In genomic region chr2:112137516-112138142, GRCh38 we compare ENCODE assay signal across 8 cellular contexts. TPM values are rescaled to one million over a fixed set of nuclear protein-coding genes. Genes with fewer than 3 reads are reported as not detected.
DNase-seq lines count a peak whose midpoint lies in the region; ATAC-seq and TF ChIP-seq lines count a peak whose summit lies in the region.

No MANE protein-coding gene starts in this region.

- DNase-seq in AG09309 (ENCODE audit: low read depth): peak; percentile 24
- DNase-seq in HL-60 (ENCODE audit: low read depth in 1 of 2, low spot score in 1 of 2): peak in 1 of 2 experiments; percentile 20
- no peak for DNase-seq in activated naive CD8-positive, alpha-beta T cell treated with anti-CD3 and anti-CD28 coated beads, Interleukin-2, amount 50 U/mL, for 24 hours
- no peak for DNase-seq in immature natural killer cell
- DNase-seq in NCI-H1436 treated with DMSO at 0.1 percent for 48 hours (lab: John Stamatoyannopoulos, UW): no peak
- DNase-seq in activated effector memory CD4-positive, alpha-beta T cell treated with Interleukin-2 at 50 U/mL for 16 hours: no peak
- no peak for DNase-seq in SHP77 treated with DMSO at 0.1 percent for 48 hours (lab: John Stamatoyannopoulos, UW)

- peak; percentile 31 for ATAC-seq in activated naive CD8-positive, alpha-beta T cell treated with anti-CD3 and anti-CD28 coated beads, Interleukin-2, amount 50 U/mL, for 24 hours

- no peaks in the 10 kb centered on the region for H3K36me3 Mint-ChIP-seq in activated naive CD8-positive, alpha-beta T cell treated with anti-CD3 and anti-CD28 coated beads, Interleukin-2, amount 50 U/mL, for 24 hours (ENCODE audit: low read depth)
- H3K36me3 Mint-ChIP-seq in immature natural killer cell: peaks cover 0 to 5% (median 3%) of the 10 kb centered on the region in 3 donors
- no peaks in the 10 kb centered on the region for H3K36me3 Mint-ChIP-seq in stimulated activated naive CD8-positive, alpha-beta T cell treated with anti-CD3 and anti-CD28 coated beads, Interleukin-15, Interleukin-2, amounts not matched to agents 100 ng/mL and 50 ng/mL, for 24 hours (ENCODE audit: low read depth)

- H3K27ac Mint-ChIP-seq in activated naive CD8-positive, alpha-beta T cell treated with anti-CD3 and anti-CD28 coated beads, Interleukin-2, amount 50 U/mL, for 24 hours: no peak overlapping the region
- H3K27ac Mint-ChIP-seq in immature natural killer cell: no peak overlapping the region
- no peak overlapping the region for H3K27ac Mint-ChIP-seq in stimulated activated naive CD8-positive, alpha-beta T cell treated with anti-CD3 and anti-CD28 coated beads, Interleukin-15, Interleukin-2, amounts not matched to agents 100 ng/mL and 50 ng/mL, for 24 hours

- peaks cover 14% of the 10 kb centered on the region for H3K27me3 ChIP-seq in HL-60 (ENCODE audit: insufficient read depth, poor library complexity, severe bottlenecking)

- TF ChIP-seq CTCF in AG09309 (IDR thresholded peaks at IDR 0.05; ENCODE audit: control insufficient read depth, insufficient read depth, low read depth, low read length, missing control alignments) (no peak), HL-60 (IDR thresholded peaks at IDR 0.05; ENCODE audit: insufficient read depth, low read length) (no peak)

- peak overlapping the region; percentile 34 for H3K4me3 Mint-ChIP-seq in activated naive CD8-positive, alpha-beta T cell treated with anti-CD3 and anti-CD28 coated beads, Interleukin-2, amount 50 U/mL, for 24 hours
- H3K4me3 Mint-ChIP-seq in immature natural killer cell: peak overlapping the region; percentile 45 to 75 (median 63)
- peak overlapping the region; percentile 60 for H3K4me3 Mint-ChIP-seq in stimulated activated naive CD8-positive, alpha-beta T cell treated with anti-CD3 and anti-CD28 coated beads, Interleukin-15, Interleukin-2, amounts not matched to agents 100 ng/mL and 50 ng/mL, for 24 hours

- H3K4me3 ChIP-seq in AG09309 (ENCODE audit: control insufficient read depth, low read depth, low read length) (peak overlapping the region; percentile 58), HL-60 (replicated peaks; ENCODE audit: insufficient read depth, low read length) (peak overlapping the region; percentile 27)

- peaks cover 13% of the 10 kb centered on the region for H3K9me3 Mint-ChIP-seq in activated naive CD8-positive, alpha-beta T cell treated with anti-CD3 and anti-CD28 coated beads, Interleukin-2, amount 50 U/mL, for 24 hours
- no peaks in the 10 kb centered on the region for H3K9me3 Mint-ChIP-seq in immature natural killer cell
- H3K9me3 Mint-ChIP-seq in stimulated activated naive CD8-positive, alpha-beta T cell treated with anti-CD3 and anti-CD28 coated beads, Interleukin-15, Interleukin-2, amounts not matched to agents 100 ng/mL and 50 ng/mL, for 24 hours: peaks cover 6% of the 10 kb centered on the region

- peaks cover 31% of the 10 kb centered on the region for H3K27me3 Mint-ChIP-seq in activated naive CD8-positive, alpha-beta T cell treated with anti-CD3 and anti-CD28 coated beads, Interleukin-2, amount 50 U/mL, for 24 hours
- peaks cover 8 to 21% (median 13%) of the 10 kb centered on the region in 3 donors for H3K27me3 Mint-ChIP-seq in immature natural killer cell (ENCODE audit: low read depth in 3 of 3)
- peaks cover 22% of the 10 kb centered on the region for H3K27me3 Mint-ChIP-seq in stimulated activated naive CD8-positive, alpha-beta T cell treated with anti-CD3 and anti-CD28 coated beads, Interleukin-15, Interleukin-2, amounts not matched to agents 100 ng/mL and 50 ng/mL, for 24 hours

- H3K27ac ChIP-seq in HL-60 (replicated peaks): no peak overlapping the region

- peaks cover 8% of the 10 kb centered on the region for H3K4me1 Mint-ChIP-seq in activated naive CD8-positive, alpha-beta T cell treated with anti-CD3 and anti-CD28 coated beads, Interleukin-2, amount 50 U/mL, for 24 hours
- peaks cover 5 to 7% of the 10 kb centered on the region in 2 donors for H3K4me1 Mint-ChIP-seq in immature natural killer cell
- H3K4me1 Mint-ChIP-seq in stimulated activated naive CD8-positive, alpha-beta T cell treated with anti-CD3 and anti-CD28 coated beads, Interleukin-15, Interleukin-2, amounts not matched to agents 100 ng/mL and 50 ng/mL, for 24 hours (ENCODE audit: low read depth): peaks cover 5% of the 10 kb centered on the region

RNA-seq across cellular contexts. Expression of gene FBLN7, which starts 0.6 kb away (rescaled TPM):
- polyA plus RNA-seq in immature natural killer cell: not detected
